8 cellular contexts compared by ENCODE assay signal in the genomic region with DNA sequence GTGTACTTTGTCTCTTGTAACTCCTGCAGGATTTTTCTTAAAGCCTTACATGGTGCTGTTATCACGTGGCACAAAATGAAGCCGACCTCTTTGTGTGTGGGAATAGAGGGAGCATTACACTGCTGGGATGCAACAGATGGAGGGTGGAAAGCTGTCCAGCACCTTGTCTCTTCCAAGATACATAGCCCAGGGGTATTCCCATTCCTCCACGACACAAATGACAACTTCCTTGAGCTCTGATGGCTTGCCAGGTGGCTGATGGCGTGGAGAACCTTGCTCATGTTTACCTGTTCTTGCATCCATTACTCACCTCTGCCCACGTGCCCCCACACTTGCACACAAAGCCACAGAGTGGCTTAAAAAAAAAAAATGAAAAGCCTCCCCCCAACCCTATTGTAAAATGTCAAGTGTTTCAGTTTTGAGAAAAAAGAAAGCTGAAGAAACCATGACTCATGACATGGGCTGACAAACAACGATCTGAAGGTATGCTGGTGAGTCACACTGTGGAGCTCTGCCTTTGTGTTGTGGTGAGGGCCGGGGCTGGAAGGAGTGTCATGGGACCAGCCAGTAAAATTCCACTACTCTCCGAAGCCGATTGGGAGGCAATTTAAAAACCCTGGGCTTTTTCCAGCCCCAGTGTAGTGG. TPM values are rescaled to one million over a fixed set of nuclear protein-coding genes. Genes with fewer than 3 reads are reported as not detected.
DNase-seq lines count a peak whose midpoint lies in the region; ATAC-seq, FAIRE-seq and TF ChIP-seq lines count a peak whose summit lies in the region.

No MANE protein-coding gene starts in this region.

- no peak for TF ChIP-seq CTCF in RWPE2 (IDR thresholded peaks at IDR 0.05; ENCODE audit: poor library complexity, severe bottlenecking)
- no peak for TF ChIP-seq CTCF in foreskin keratinocyte (conservative IDR thresholded peaks at IDR 0.05)
- no peak for TF ChIP-seq CTCF in osteocyte (IDR thresholded peaks at IDR 0.05)
- TF ChIP-seq CTCF in thoracic aorta (IDR thresholded peaks at IDR 0.05): no peak

- H3K27ac ChIP-seq in RWPE2 (ENCODE audit: poor library complexity, severe bottlenecking) (peak overlapping the region; percentile 59), foreskin keratinocyte (peak overlapping the region; percentile 88), thoracic aorta (peak overlapping the region; percentile 40 to 74)

- H3K9me3 Mint-ChIP-seq in osteocyte (ENCODE audit: unreplicated experiment): peaks cover 4% of the 10 kb centered on the region

- H3K36me3 ChIP-seq in RWPE2 (ENCODE audit: low read depth): no peaks in the 10 kb centered on the region
- H3K36me3 ChIP-seq in thoracic aorta: no peaks in the 10 kb centered on the region

- FAIRE-seq in HTR-8/SVneo (lab: Jason Lieb, UNC): no peak

- H3K4me3 Mint-ChIP-seq in osteocyte (ENCODE audit: unreplicated experiment): peak overlapping the region; percentile 69

- no peaks in the 10 kb centered on the region for H3K27me3 Mint-ChIP-seq in osteocyte (ENCODE audit: unreplicated experiment)

- no peaks in the 10 kb centered on the region for H3K9me3 ChIP-seq in RWPE2 (ENCODE audit: severe bottlenecking)
- H3K9me3 ChIP-seq in thoracic aorta: no peaks in the 10 kb centered on the region

- peaks cover 5% of the 10 kb centered on the region for H3K36me3 Mint-ChIP-seq in osteocyte (ENCODE audit: unreplicated experiment)

- no peak overlapping the region for H3K4me3 ChIP-seq in RWPE2 (ENCODE audit: severe bottlenecking)
- H3K4me3 ChIP-seq in thoracic aorta: peak overlapping the region; percentile 59

- DNase-seq in COLO668 (lab: John Stamatoyannopoulos, UW; ENCODE audit: unreplicated experiment): peak; percentile 83
- DNase-seq in HTR-8/SVneo (ENCODE audit: insufficient read length, low spot score): peak; percentile 97
- peak; percentile 94 for DNase-seq in RWPE2 (ENCODE audit: low spot score)
- DNase-seq in activated naive CD4-positive, alpha-beta T cell (lab: John Stamatoyannopoulos, UW): peak; percentile 50 to 74 (median 62)
- DNase-seq in foreskin keratinocyte: peak; percentile 97 to 99
- DNase-seq in osteocyte (ENCODE audit: extremely low spot score, unreplicated experiment): peak; percentile 89
- peak; percentile 76 for DNase-seq in thoracic aorta (ENCODE audit: low spot score)

- peaks cover 34% of the 10 kb centered on the region for H3K4me1 Mint-ChIP-seq in osteocyte (ENCODE audit: unreplicated experiment)

- peak overlapping the region; percentile 96 for H3K27ac Mint-ChIP-seq in osteocyte (ENCODE audit: unreplicated experiment)

- ATAC-seq in GM21423 (IDR thresholded peaks at IDR 0.05; ENCODE audit: unreplicated experiment) (peak; percentile 55), RWPE2 (ENCODE audit: low read depth) (peak; percentile 98), foreskin keratinocyte (peak; percentile 87), thoracic aorta (ENCODE audit: insufficient number of reproducible peaks, low FRiP score, low read depth) (peak; percentile 95)

- H3K4me1 ChIP-seq in RWPE2 (ENCODE audit: insufficient read depth, poor library complexity, severe bottlenecking) (peaks cover 25% of the 10 kb centered on the region), foreskin keratinocyte (peaks cover 17% of the 10 kb centered on the region), thoracic aorta (ENCODE audit: control insufficient read depth in 1 of 2, low read depth in 2 of 2) (peaks cover 15 to 27% of the 10 kb centered on the region in 2 donors)

- no peaks in the 10 kb centered on the region for H3K27me3 ChIP-seq in RWPE2 (ENCODE audit: insufficient read depth, poor library complexity, severe bottlenecking)
- H3K27me3 ChIP-seq in foreskin keratinocyte: no peaks in the 10 kb centered on the region
- H3K27me3 ChIP-seq in thoracic aorta (replicated peaks; ENCODE audit: insufficient read depth): no peaks in the 10 kb centered on the region

RNA-seq across cellular contexts. Expression of gene ATP5PO, which starts 32.0 kb away (rescaled TPM):
- total RNA-seq in foreskin keratinocyte (154 and 181 TPM in 2 replicates), osteocyte (150 and 152 TPM in 2 replicates), thoracic aorta (100 to 1,000 TPM in 1 of 2 donors, 10 to 100 TPM in 1; 97.0 to 130 TPM)
- 271 and 310 TPM in 2 replicates for polyA plus RNA-seq in foreskin keratinocyte
